Comparison of ENCODE assay signal across 22 cellular contexts in genomic region chr2:95388091-95388692, GRCh38.
"Had no signal": no experiment of that assay in that cellular context is flagged by ENCODE, and none has a peak within 500 bp of the region (broad histone marks: within the 10 kb centered on the region; RNA-seq: fewer than 3 reads in every experiment).

No MANE protein-coding gene starts in this region.

- H3K4me1 ChIP-seq: gastrocnemius medialis had no signal

- DNase-seq: activated CD4-positive, alpha-beta T cell treated with anti-CD3 and anti-CD28 coated beads for 4 hours; activated CD4-positive, alpha-beta T cell treated with anti-CD3 and anti-CD28 coated beads, Interleukin-2, amount 50 U/mL, for 48 hours; activated effector memory CD4-positive, alpha-beta T cell treated with Interleukin-2 at 50 U/mL for 16 hours; activated naive CD4-positive, alpha-beta T cell treated with anti-CD3 and anti-CD28 coated beads, Interleukin-2, amount 50 U/mL, for 16 hours; activated naive CD8-positive, alpha-beta T cell treated with anti-CD3 and anti-CD28 coated beads, Interleukin-2, amount 50 U/mL, for 24 hours; activated T-cell treated with anti-CD3 and anti-CD28 coated beads, Interleukin-2, amount 50 U/mL, for 72 hours; body of pancreas; esophagus squamous epithelium; gastrocnemius medialis; hippocampal formation; left colon; retina; stimulated activated CD4-positive, alpha-beta T cell treated with anti-CD3 and anti-CD28 coated beads, Interleukin-4, amount 100 ng/mL, for 1 hour; stimulated activated naive CD4-positive, alpha-beta T cell; T1000; upper lobe of left lung had no signal

- FAIRE-seq: islet of Langerhans had no signal

- H3K4me3 Mint-ChIP-seq: activated naive CD8-positive, alpha-beta T cell treated with anti-CD3 and anti-CD28 coated beads, Interleukin-2, amount 50 U/mL, for 24 hours; activated T-cell treated with anti-CD3 and anti-CD28 coated beads, Interleukin-2, amount 50 U/mL, for 72 hours; memory B cell; nephron; T-helper 1 cell treated with Interleukin-12 subunit alpha and Interleukin-12 subunit beta and Interleukin-4 antibody, amounts not matched to agents 30 μg/mL and 1 μg/mL, for 36 hours; WTC11 had no signal

- H3K27ac Mint-ChIP-seq: activated naive CD8-positive, alpha-beta T cell treated with anti-CD3 and anti-CD28 coated beads, Interleukin-2, amount 50 U/mL, for 24 hours; activated T-cell treated with anti-CD3 and anti-CD28 coated beads, Interleukin-2, amount 50 U/mL, for 72 hours; memory B cell; nephron; progenitor cell of endocrine pancreas; T-helper 1 cell treated with Interleukin-12 subunit alpha and Interleukin-12 subunit beta and Interleukin-4 antibody, amounts not matched to agents 30 μg/mL and 1 μg/mL, for 36 hours; WTC11 had no signal

- H3K4me1 Mint-ChIP-seq: activated naive CD8-positive, alpha-beta T cell treated with anti-CD3 and anti-CD28 coated beads, Interleukin-2, amount 50 U/mL, for 24 hours; memory B cell; nephron; WTC11 had no signal

- H3K9me3 ChIP-seq: body of pancreas, esophagus squamous epithelium, gastrocnemius medialis, upper lobe of left lung had no signal

- H3K27me3 ChIP-seq: body of pancreas, upper lobe of left lung had no signal

- H3K4me3 ChIP-seq: body of pancreas, esophagus squamous epithelium, gastrocnemius medialis, upper lobe of left lung had no signal

- H3K9me3 Mint-ChIP-seq: activated naive CD8-positive, alpha-beta T cell treated with anti-CD3 and anti-CD28 coated beads, Interleukin-2, amount 50 U/mL, for 24 hours; activated T-cell treated with anti-CD3 and anti-CD28 coated beads, Interleukin-2, amount 50 U/mL, for 72 hours; memory B cell; nephron; T-helper 1 cell treated with Interleukin-12 subunit alpha and Interleukin-12 subunit beta and Interleukin-4 antibody, amounts not matched to agents 30 μg/mL and 1 μg/mL, for 36 hours; WTC11 had no signal

- ATAC-seq: body of pancreas, gastrocnemius medialis, left colon had no signal

- H3K36me3 ChIP-seq: esophagus squamous epithelium, gastrocnemius medialis, upper lobe of left lung had no signal

- H3K36me3 Mint-ChIP-seq: memory B cell, WTC11 had no signal

- H3K27ac ChIP-seq: body of pancreas, esophagus squamous epithelium, gastrocnemius medialis, upper lobe of left lung had no signal
